In genomic region chr11:358129-358805, GRCh38 we compare ENCODE assay signal across 1 cellular context.
A peak's percentile ranks its signal among the peaks of the same experiment; 100 is the strongest.
TF ChIP-seq lines count a peak whose summit lies in the region.

No MANE protein-coding gene starts in this region.

TF ChIP-seq in K562, 482 proteins besides CTCF, POLR2A, EP300 and RAD21:
- TF ChIP-seq POLR2G (IDR thresholded peaks at IDR 0.05; ENCODE audit: low read depth, low read length) (peak; percentile 37; the same call in 1 of the 2 replicates), ZNF175 (CRISPR knock-in tag; IDR thresholded peaks at IDR 0.05; ENCODE audit: low read depth) (no peak), ZNF212 (CRISPR knock-in tag; IDR thresholded peaks at IDR 0.05) (no peak), ZNF668 (CRISPR knock-in tag; IDR thresholded peaks at IDR 0.05) (no peak), ZNF146 (CRISPR knock-in tag; IDR thresholded peaks at IDR 0.05; ENCODE audit: unreplicated experiment) (no peak), SMARCA5 (IDR thresholded peaks at IDR 0.05) (no peak), ZNF3 (CRISPR knock-in tag; IDR thresholded peaks at IDR 0.05) (no peak), BCOR (IDR thresholded peaks at IDR 0.05) (no peak)
